ENCODE assay signal across 10 cellular contexts in genomic region chr9:83964973-83965349, GRCh38. TPM values are rescaled to one million over a fixed set of nuclear protein-coding genes. Genes with fewer than 3 reads are reported as not detected.
DNase-seq lines count a peak whose midpoint lies in the region; FAIRE-seq and TF ChIP-seq lines count a peak whose summit lies in the region.
"Had no signal": no experiment of that assay in that cellular context is flagged by ENCODE, and none has a peak within 500 bp of the region (broad histone marks: within the 10 kb centered on the region; RNA-seq: fewer than 3 reads in every experiment).

No MANE protein-coding gene starts in this region.

- no peak overlapping the region for H3K9ac ChIP-seq in astrocyte (ENCODE audit: low read length)

- no peak overlapping the region for H3K4me3 Mint-ChIP-seq in astrocyte (ENCODE audit: unreplicated experiment)
- peak overlapping the region; percentile 27 for H3K4me3 Mint-ChIP-seq in neural crest cell
- H3K4me3 Mint-ChIP-seq in activated CD4-positive, alpha-beta T cell treated with anti-CD3 and anti-CD28 coated beads, Interleukin-2, amount 10 ng/mL, durations not matched to agents 7 days and 5 days = no peak overlapping the region
- H3K4me3 Mint-ChIP-seq: natural killer cell treated with Interleukin-12 subunit alpha and Interleukin-12 subunit beta and Interleukin-15 and Interleukin-18, amount 100 ng/mL, for 72 hours had no signal

- H3K4me1 Mint-ChIP-seq in astrocyte (ENCODE audit: low read depth, unreplicated experiment) = peaks cover 5% of the 10 kb centered on the region
- peaks cover 10% of the 10 kb centered on the region for H3K4me1 Mint-ChIP-seq in neural crest cell
- H3K4me1 Mint-ChIP-seq in activated CD4-positive, alpha-beta T cell treated with anti-CD3 and anti-CD28 coated beads, Interleukin-2, amount 10 ng/mL, durations not matched to agents 7 days and 5 days = peaks cover 2% of the 10 kb centered on the region

- CTCF ChIA-PET in activated CD4-positive, alpha-beta T cell treated with anti-CD3 and anti-CD28 coated beads, Interleukin-2, amount 10 ng/mL, durations not matched to agents 7 days and 5 days (lab: Charles Lee) = interaction anchor here (2.1 kb wide), 1 partner anchor 15 kb away, joined by 8 read pairs; the partner anchor contains the start of genes HNRNPK and RMI1

- no peaks in the 10 kb centered on the region for H3K4me1 ChIP-seq in astrocyte (ENCODE audit: insufficient read depth, low read length)

- H3K27ac Mint-ChIP-seq in astrocyte (ENCODE audit: unreplicated experiment) (peak overlapping the region; percentile 53), neural crest cell (ENCODE audit: unreplicated experiment) (no peak overlapping the region)
- H3K27ac Mint-ChIP-seq in activated CD4-positive, alpha-beta T cell treated with anti-CD3 and anti-CD28 coated beads, Interleukin-2, amount 10 ng/mL, durations not matched to agents 7 days and 5 days = no peak overlapping the region

- no peak overlapping the region for H3K4me3 ChIP-seq in astrocyte (ENCODE audit: insufficient read depth, low read depth, low read length)

- H3K27me3 Mint-ChIP-seq in astrocyte (ENCODE audit: low read depth, unreplicated experiment) = no peaks in the 10 kb centered on the region
- peaks cover 5% of the 10 kb centered on the region for H3K27me3 Mint-ChIP-seq in neural crest cell (ENCODE audit: low read depth)
- H3K27me3 Mint-ChIP-seq in activated CD4-positive, alpha-beta T cell treated with anti-CD3 and anti-CD28 coated beads, Interleukin-2, amount 10 ng/mL, durations not matched to agents 7 days and 5 days = no peaks in the 10 kb centered on the region
- H3K27me3 Mint-ChIP-seq: natural killer cell treated with Interleukin-12 subunit alpha and Interleukin-12 subunit beta and Interleukin-15 and Interleukin-18, amount 100 ng/mL, for 72 hours had no signal

- peaks cover 9% of the 10 kb centered on the region for H3K36me3 Mint-ChIP-seq in astrocyte (ENCODE audit: low read depth, unreplicated experiment)
- H3K36me3 Mint-ChIP-seq in neural crest cell (ENCODE audit: low read depth) = peaks cover 14% of the 10 kb centered on the region
- peaks cover 31% of the 10 kb centered on the region for H3K36me3 Mint-ChIP-seq in activated CD4-positive, alpha-beta T cell treated with anti-CD3 and anti-CD28 coated beads, Interleukin-2, amount 10 ng/mL, durations not matched to agents 7 days and 5 days (ENCODE audit: low read depth)

- TF ChIP-seq CTCF in astrocyte (IDR thresholded peaks at IDR 0.05; ENCODE audit: insufficient read depth, low read depth, low read length) (no peak), neural crest cell (conservative IDR thresholded peaks at IDR 0.05) (no peak)

- H3K4me2 ChIP-seq in astrocyte (ENCODE audit: low read length) = no peak overlapping the region

- H4K20me1 ChIP-seq in astrocyte (ENCODE audit: insufficient read depth, low read length) = peaks cover 45% of the 10 kb centered on the region

- H3K9me3 Mint-ChIP-seq in astrocyte (ENCODE audit: unreplicated experiment) = no peaks in the 10 kb centered on the region
- H3K9me3 Mint-ChIP-seq in neural crest cell = no peaks in the 10 kb centered on the region
- no peaks in the 10 kb centered on the region for H3K9me3 Mint-ChIP-seq in activated CD4-positive, alpha-beta T cell treated with anti-CD3 and anti-CD28 coated beads, Interleukin-2, amount 10 ng/mL, durations not matched to agents 7 days and 5 days
- H3K9me3 Mint-ChIP-seq: natural killer cell treated with Interleukin-12 subunit alpha and Interleukin-12 subunit beta and Interleukin-15 and Interleukin-18, amount 100 ng/mL, for 72 hours had no signal

- H2AFZ ChIP-seq in astrocyte (ENCODE audit: low read depth, low read length) = no peak overlapping the region

- H3K27me3 ChIP-seq in astrocyte (ENCODE audit: insufficient read depth, low read length) = no peaks in the 10 kb centered on the region

- peaks cover 26% of the 10 kb centered on the region for H3K36me3 ChIP-seq in astrocyte (ENCODE audit: insufficient read depth, low read length)

- FAIRE-seq in astrocyte (lab: Jason Lieb, UNC) = no peak

- peaks cover 10% of the 10 kb centered on the region for H3K79me2 ChIP-seq in astrocyte (ENCODE audit: insufficient read depth, low read length)

- POLR2A ChIA-PET in activated CD4-positive, alpha-beta T cell treated with anti-CD3 and anti-CD28 coated beads, Interleukin-2, amount 10 ng/mL, durations not matched to agents 7 days and 5 days (lab: Charles Lee) = no interaction called here

- DNase-seq in NCI-H748 (lab: John Stamatoyannopoulos, UW; ENCODE audit: unreplicated experiment) (peak; percentile 17), NCI-H748 treated with DMSO at 0.1 percent for 48 hours (lab: John Stamatoyannopoulos, UW) (no peak), M059J (ENCODE audit: low read depth) (peak; percentile 39), astrocyte (ENCODE audit: low read depth) (no peak), neural crest cell (ENCODE audit: low read depth, low spot score) (peak; percentile 9), T-helper 9 cell (no peak), UCSD-AML1 (lab: John Stamatoyannopoulos, UW; ENCODE audit: unreplicated experiment) (no peak)
- DNase-seq in activated CD4-positive, alpha-beta T cell treated with anti-CD3 and anti-CD28 coated beads, Interleukin-2, amount 10 ng/mL, durations not matched to agents 7 days and 5 days = no peak
- DNase-seq: NCI-H446 treated with DMSO at 0.1 percent for 48 hours had no signal

- no peak overlapping the region for H3K27ac ChIP-seq in astrocyte (ENCODE audit: low read depth, low read length)

- no peaks in the 10 kb centered on the region for H3K9me3 ChIP-seq in astrocyte (ENCODE audit: insufficient read depth, low read depth, low read length)

RNA-seq across cellular contexts. Expression of gene HNRNPK, which starts 15.1 kb away (rescaled TPM):
- total RNA-seq in M059J (2014; rRNA removed; shearing (Covaris generic)) = 632 and 762 TPM in 2 replicates
- total RNA-seq in astrocyte (488 and 511 TPM in 2 replicates), neural crest cell (921 and 943 TPM in 2 replicates)
- 100 to 1,000 TPM; 671 to 848 TPM for total RNA-seq in activated CD4-positive, alpha-beta T cell treated with anti-CD3 and anti-CD28 coated beads, Interleukin-2, amount 10 ng/mL, durations not matched to agents 7 days and 5 days

RNA-seq across cellular contexts. Expression of gene RMI1, which starts 15.6 kb away (rescaled TPM):
- total RNA-seq in M059J (2014; rRNA removed; shearing (Covaris generic)) = 12.2 and 27.7 TPM in 2 replicates
- total RNA-seq in astrocyte (6.3 and 6.5 TPM in 2 replicates), neural crest cell (37.3 and 37.6 TPM in 2 replicates)
- 10 to 100 TPM; 21.2 to 27.8 TPM for total RNA-seq in activated CD4-positive, alpha-beta T cell treated with anti-CD3 and anti-CD28 coated beads, Interleukin-2, amount 10 ng/mL, durations not matched to agents 7 days and 5 days

RNA-seq across cellular contexts. Expression of gene KIF27, which starts 43.7 kb away (rescaled TPM):
- 2.3 and 2.5 TPM in 2 replicates for total RNA-seq in M059J (2014; rRNA removed; shearing (Covaris generic))
- 2.2 and 3.0 TPM in 2 replicates for total RNA-seq in astrocyte
- 9.4 and 10.6 TPM in 2 replicates for total RNA-seq in neural crest cell
- total RNA-seq in activated CD4-positive, alpha-beta T cell treated with anti-CD3 and anti-CD28 coated beads, Interleukin-2, amount 10 ng/mL, durations not matched to agents 7 days and 5 days = 1 to 10 TPM; 3.2 to 3.8 TPM

Comparison
In these comparisons a context has a peak if more than half of its experiments do, and no peak if none do; other contexts are left out.
1. DNase-seq: peak in NCI-H748 (single experiment), M059J (single experiment) and neural crest cell (single experiment); none in NCI-H748 treated with DMSO at 0.1 percent for 48 hours (single experiment), astrocyte (single experiment), T-helper 9 cell (single experiment), activated CD4-positive, alpha-beta T cell treated with anti-CD3 and anti-CD28 coated beads, Interleukin-2, amount 10 ng/mL, durations not matched to agents 7 days and 5 days (single experiment) and UCSD-AML1 (single experiment).